ENCODE assay signal across 11 cellular contexts in genomic region chr20:40532103-40532502, GRCh38.
DNase-seq lines count a peak whose midpoint lies in the region; ATAC-seq and TF ChIP-seq lines count a peak whose summit lies in the region.
"Had no signal": no experiment of that assay in that cellular context is flagged by ENCODE, and none has a peak within 500 bp of the region (broad histone marks: within the 10 kb centered on the region; RNA-seq: fewer than 3 reads in every experiment).

No MANE protein-coding gene starts in this region.

- no peak overlapping the region for H3K4me3 Mint-ChIP-seq in CD14-positive monocyte
- H3K4me3 Mint-ChIP-seq: naive B cell; stimulated activated effector memory CD8-positive, alpha-beta T cell treated with anti-CD3 and anti-CD28 coated beads, Interleukin-12 subunit alpha, Interleukin-12 subunit beta, amount 100 ng/mL, for 72 hours; T-helper 2 cell treated with Interferon-gamma antibody and Interleukin-4, amounts not matched to agents 5 μg/mL and 100 μg/mL, for 36 hours had no signal

- intact Hi-C loops in CD14-positive monocyte (cut with micrococcal nuclease) = no loop called here

- H3K27ac ChIP-seq in SJCRH30 = no peak overlapping the region

- H3K4me1 ChIP-seq in SJCRH30 = no peaks in the 10 kb centered on the region

- H3K4me1 Mint-ChIP-seq in CD14-positive monocyte = peaks cover 6% of the 10 kb centered on the region
- H3K4me1 Mint-ChIP-seq: naive B cell; stimulated activated effector memory CD8-positive, alpha-beta T cell treated with anti-CD3 and anti-CD28 coated beads, Interleukin-12 subunit alpha, Interleukin-12 subunit beta, amount 100 ng/mL, for 72 hours had no signal

- no peaks in the 10 kb centered on the region for H3K36me3 ChIP-seq in SJCRH30

- peak; percentile 50 for TF ChIP-seq CTCF in CD14-positive monocyte (IDR thresholded peaks at IDR 0.05)
- peak; percentile 39 for TF ChIP-seq CTCF in GM12873 (IDR thresholded peaks at IDR 0.05; ENCODE audit: insufficient read depth, low read depth, low read length, missing control alignments)

- H3K9me3 Mint-ChIP-seq in CD14-positive monocyte = peaks cover 13 to 36% (median 28%) of the 10 kb centered on the region in 7 donors

- peaks cover 7 to 18% (median 12%) of the 10 kb centered on the region in 3 donors for H3K27me3 Mint-ChIP-seq in CD14-positive monocyte (ENCODE audit: low read depth in 3 of 3)

- H3K4me3 ChIP-seq in SJCRH30 = no peak overlapping the region

- DNase-seq in CD14-positive monocyte (ENCODE audit: low spot score) (no peak), SJCRH30 (peak; percentile 12 to 55), iPS DF 4.7 (ENCODE audit: extremely low read depth, low spot score) (peak; percentile 36), OCI-M2 (lab: John Stamatoyannopoulos, UW; ENCODE audit: unreplicated experiment) (no peak), LoVo (ENCODE audit: low spot score) (no peak)
- DNase-seq: naive B cell had no signal

- no peak for ATAC-seq in HG02852 (IDR thresholded peaks at IDR 0.05; ENCODE audit: unreplicated experiment)
- no peak for ATAC-seq in GM19397 (IDR thresholded peaks at IDR 0.05; ENCODE audit: unreplicated experiment)
- ATAC-seq: stimulated activated effector memory CD8-positive, alpha-beta T cell treated with anti-CD3 and anti-CD28 coated beads, Interleukin-12 subunit alpha, Interleukin-12 subunit beta, amount 100 ng/mL, for 72 hours had no signal

- peaks cover 0 to 3% of the 10 kb centered on the region in 2 donors for H3K36me3 Mint-ChIP-seq in CD14-positive monocyte
- H3K36me3 Mint-ChIP-seq: naive B cell; stimulated activated effector memory CD8-positive, alpha-beta T cell treated with anti-CD3 and anti-CD28 coated beads, Interleukin-12 subunit alpha, Interleukin-12 subunit beta, amount 100 ng/mL, for 72 hours had no signal

- H3K27me3 ChIP-seq in SJCRH30 = peaks cover 4% of the 10 kb centered on the region; the same call in 1 of the 2 replicates

- no peak overlapping the region for H3K27ac Mint-ChIP-seq in CD14-positive monocyte
- H3K27ac Mint-ChIP-seq: naive B cell; stimulated activated effector memory CD8-positive, alpha-beta T cell treated with anti-CD3 and anti-CD28 coated beads, Interleukin-12 subunit alpha, Interleukin-12 subunit beta, amount 100 ng/mL, for 72 hours; T-helper 2 cell treated with Interferon-gamma antibody and Interleukin-4, amounts not matched to agents 5 μg/mL and 100 μg/mL, for 36 hours had no signal

- peaks cover 6% of the 10 kb centered on the region for H3K9me3 ChIP-seq in SJCRH30 (replicated peaks)

Comparison
In these comparisons a context has a peak if more than half of its experiments do, and no peak if none do; other contexts are left out.
1. DNase-seq: peak in SJCRH30 (2 of 2) and iPS DF 4.7 (single experiment); none in CD14-positive monocyte (single experiment), OCI-M2 (single experiment) and LoVo (single experiment).